ENCODE assay signal across 31 cellular contexts in genomic region chr2:187593697-187594096, GRCh38. TPM values are rescaled to one million over a fixed set of nuclear protein-coding genes. Genes with fewer than 3 reads are reported as not detected.
A peak's percentile ranks its signal among the peaks of the same experiment; 100 is the strongest.
DNase-seq lines count a peak whose midpoint lies in the region; ATAC-seq, FAIRE-seq and TF ChIP-seq lines count a peak whose summit lies in the region.
"Had no signal": no experiment of that assay in that cellular context is flagged by ENCODE, and none has a peak within 500 bp of the region (broad histone marks: within the 10 kb centered on the region; RNA-seq: fewer than 3 reads in every experiment).

No MANE protein-coding gene starts in this region.

- no peaks in the 10 kb centered on the region for H3K4me1 Mint-ChIP-seq in CD8-positive, alpha-beta T cell (ENCODE audit: low read depth)
- H3K4me1 Mint-ChIP-seq: activated naive CD4-positive, alpha-beta T cell treated with anti-CD3 and anti-CD28 coated beads, Interleukin-2, amount 50 U/mL, for 24 hours; IgD-negative memory B cell; neural crest cell; stimulated activated effector memory CD8-positive, alpha-beta T cell treated with anti-CD3 and anti-CD28 coated beads, Interleukin-12 subunit alpha, Interleukin-12 subunit beta, amount 100 ng/mL, for 72 hours; T-cell had no signal

- no peaks in the 10 kb centered on the region; a peak in 1 of 4 replicates for H3K79me2 ChIP-seq in H1 (ENCODE audit: control insufficient read depth in 1 of 2, insufficient read depth in 2 of 2, low read length in 2 of 2)
- H3K79me2 ChIP-seq: parathyroid adenoma had no signal

- H2BK12ac ChIP-seq in H1 (ENCODE audit: low read depth, low read length) (no peak overlapping the region), mesenchymal stem cell (ENCODE audit: low read length in 2 of 2) (no peak overlapping the region)

- POLR2A ChIA-PET in H1 (lab: Charles Lee; ENCODE audit: partially characterized antibody): interaction anchor here (1.4 kb wide), 1 partner anchor 11 kb away, joined by 4 read pairs; no protein-coding TSS in a partner anchor
- POLR2A ChIA-PET in CD8-positive, alpha-beta T cell (lab: Charles Lee): no interaction called here

- H3K27ac ChIP-seq in H1 (ENCODE audit: low read depth, low read length): no peak overlapping the region
- no peak overlapping the region for H3K27ac ChIP-seq in mesenchymal stem cell (ENCODE audit: low read length, poor library complexity, severe bottlenecking)
- H3K27ac ChIP-seq in CD8-positive, alpha-beta T cell (ENCODE audit: low read depth, low read length): no peak overlapping the region
- H3K27ac ChIP-seq: C4-2B, epithelial cell of prostate, parathyroid adenoma, upper lobe of right lung had no signal

- H4K8ac ChIP-seq in H1 (ENCODE audit: extremely low read depth, insufficient read depth, low read length) (no peak overlapping the region), mesenchymal stem cell (ENCODE audit: low read length) (no peak overlapping the region)

- TF ChIP-seq RAD21 in H1 (IDR thresholded peaks at IDR 0.05 in 1 of 2, conservative IDR thresholded peaks at IDR 0.05 in 1 of 2; ENCODE audit: low read depth in 2 of 2, low read length in 2 of 2): no peak

- H3K9me3 Mint-ChIP-seq in CD8-positive, alpha-beta T cell: no peaks in the 10 kb centered on the region
- H3K9me3 Mint-ChIP-seq: activated naive CD4-positive, alpha-beta T cell treated with anti-CD3 and anti-CD28 coated beads, Interleukin-2, amount 50 U/mL, for 24 hours; T-cell had no signal

- H3K4me3 ChIP-seq in H1 (ENCODE audit: extremely low read depth in 1 of 4, insufficient read depth in 2 of 4, low read depth in 3 of 4, low read length in 4 of 4) (no peak overlapping the region), mesenchymal stem cell (ENCODE audit: insufficient read depth in 1 of 2, low read depth in 1 of 2, low read length in 2 of 2) (no peak overlapping the region)
- H3K4me3 ChIP-seq in CD8-positive, alpha-beta T cell (ENCODE audit: low read depth, low read length): no peak overlapping the region
- H3K4me3 ChIP-seq: GM12878, upper lobe of right lung had no signal

- CTCF ChIA-PET in H1 (lab: Charles Lee; ENCODE audit: partially characterized antibody): interaction anchor here (0.8 to 5.5 kb wide), 6 partner anchors 10 to 250 kb away, joined by 3 to 26 read pairs (median 4); no protein-coding TSS in a partner anchor
- CTCF ChIA-PET in CD8-positive, alpha-beta T cell (lab: Charles Lee): no interaction called here

- no peak overlapping the region for H2AFZ ChIP-seq in H1 (ENCODE audit: low read length)
- no peak overlapping the region for H2AFZ ChIP-seq in mesenchymal stem cell (ENCODE audit: low read depth, low read length)
- H2AFZ ChIP-seq: parathyroid adenoma had no signal

- FAIRE-seq in H1 (lab: Jason Lieb, UNC): peak; percentile 79
- FAIRE-seq: GM12878 had no signal

- no peaks in the 10 kb centered on the region for H3K36me3 Mint-ChIP-seq in CD8-positive, alpha-beta T cell
- H3K36me3 Mint-ChIP-seq: activated naive CD4-positive, alpha-beta T cell treated with anti-CD3 and anti-CD28 coated beads, Interleukin-2, amount 50 U/mL, for 24 hours; IgD-negative memory B cell; stimulated activated effector memory CD8-positive, alpha-beta T cell treated with anti-CD3 and anti-CD28 coated beads, Interleukin-12 subunit alpha, Interleukin-12 subunit beta, amount 100 ng/mL, for 72 hours; T-cell had no signal

- H3K23me2 ChIP-seq in H1 (ENCODE audit: low read depth, low read length): no peaks in the 10 kb centered on the region

- no peaks in the 10 kb centered on the region for H3K27me3 Mint-ChIP-seq in CD8-positive, alpha-beta T cell (ENCODE audit: low read depth)
- H3K27me3 Mint-ChIP-seq: activated naive CD4-positive, alpha-beta T cell treated with anti-CD3 and anti-CD28 coated beads, Interleukin-2, amount 50 U/mL, for 24 hours; IgD-negative memory B cell; T-cell had no signal

- no peak for ATAC-seq in CD8-positive, alpha-beta T cell
- ATAC-seq in HG02678 (IDR thresholded peaks at IDR 0.05; ENCODE audit: unreplicated experiment): no peak
- ATAC-seq: GM12878; left cardiac atrium; right cardiac atrium; stimulated activated effector memory CD8-positive, alpha-beta T cell treated with anti-CD3 and anti-CD28 coated beads, Interleukin-12 subunit alpha, Interleukin-12 subunit beta, amount 100 ng/mL, for 72 hours; T-cell; upper lobe of right lung had no signal

- no peak overlapping the region for H3K27ac Mint-ChIP-seq in CD8-positive, alpha-beta T cell
- H3K27ac Mint-ChIP-seq: activated naive CD4-positive, alpha-beta T cell treated with anti-CD3 and anti-CD28 coated beads, Interleukin-2, amount 50 U/mL, for 24 hours; IgD-negative memory B cell; stimulated activated effector memory CD8-positive, alpha-beta T cell treated with anti-CD3 and anti-CD28 coated beads, Interleukin-12 subunit alpha, Interleukin-12 subunit beta, amount 100 ng/mL, for 72 hours; T-cell had no signal

- H3K36me3 ChIP-seq in H1 (ENCODE audit: control insufficient read depth in 2 of 4, insufficient read depth in 4 of 4, low read length in 3 of 4) (no peaks in the 10 kb centered on the region), mesenchymal stem cell (ENCODE audit: control insufficient read depth in 1 of 2, insufficient read depth in 2 of 2, low read depth in 1 of 2, low read length in 2 of 2) (no peaks in the 10 kb centered on the region)
- H3K36me3 ChIP-seq in CD8-positive, alpha-beta T cell (ENCODE audit: insufficient read depth, low read length): no peaks in the 10 kb centered on the region
- H3K36me3 ChIP-seq: upper lobe of right lung had no signal

- no peak overlapping the region for H4K5ac ChIP-seq in H1 (ENCODE audit: insufficient read length, low read depth, low read length)

- H3K18ac ChIP-seq in H1 (ENCODE audit: extremely low read depth, low read length): no peak overlapping the region
- no peak overlapping the region for H3K18ac ChIP-seq in mesenchymal stem cell (ENCODE audit: low read depth in 1 of 2, low read length in 2 of 2)

- H3K9ac ChIP-seq in H1 (replicated peaks in 1 of 4; ENCODE audit: extremely low read depth in 1 of 4, low read depth in 3 of 4, low read length in 3 of 4): no peak overlapping the region
- H3K9ac ChIP-seq in mesenchymal stem cell (ENCODE audit: low read length): no peak overlapping the region
- H3K9ac ChIP-seq: parathyroid adenoma had no signal

- H3K27me3 ChIP-seq in H1 (replicated peaks in 1 of 4; ENCODE audit: control insufficient read depth in 3 of 4, extremely low read depth in 1 of 4, insufficient read depth in 3 of 4, low read length in 3 of 4) (no peaks in the 10 kb centered on the region), mesenchymal stem cell (ENCODE audit: control insufficient read depth in 1 of 2, insufficient read depth in 1 of 2, low read length in 2 of 2) (no peaks in the 10 kb centered on the region)
- no peaks in the 10 kb centered on the region for H3K27me3 ChIP-seq in CD8-positive, alpha-beta T cell (ENCODE audit: insufficient read depth, low read length)
- H3K27me3 ChIP-seq: upper lobe of right lung had no signal

- TF ChIP-seq POLR2A in H1 (IDR thresholded peaks at IDR 0.05; ENCODE audit: control extremely low read depth in 1 of 2, low read depth in 2 of 2, low read length in 2 of 2): no peak

- H3K23ac ChIP-seq in H1 (ENCODE audit: insufficient read length) (no peak overlapping the region), mesenchymal stem cell (ENCODE audit: low read length in 2 of 2) (no peak overlapping the region)

- DNase-seq in EL (peak; percentile 43), M059J (ENCODE audit: low read depth) (peak; percentile 46), H1 (ENCODE audit: low read depth in 1 of 2, low spot score in 2 of 2) (no peak), mesenchymal stem cell (peak; percentile 39), NOMO-1 treated with DMSO at 0.1 percent for 48 hours (lab: John Stamatoyannopoulos, UW; ENCODE audit: unreplicated experiment) (no peak), ecto neural progenitor cell (ENCODE audit: low spot score) (no peak)
- DNase-seq in CD8-positive, alpha-beta T cell: no peak
- DNase-seq: activated CD4-positive, alpha-beta T cell treated with anti-CD3 and anti-CD28 coated beads, Interleukin-2, amount 50 U/mL, for 4 hours; anterior cingulate cortex; Calu3; cerebellar nuclear complex; DND-41; head of caudate nucleus; left cardiac atrium; NCI-H1105 treated with DMSO at 0.1 percent for 48 hours; NCI-H2029; right cardiac atrium; stimulated activated CD4-positive, alpha-beta T cell treated with anti-CD3 and anti-CD28 coated beads, Interleukin-12 subunit alpha, Interleukin-12 subunit beta, amount 100 ng/mL, for 4 hours; stimulated activated CD4-positive, alpha-beta T cell treated with anti-CD3 and anti-CD28 coated beads, Interleukin-4, amount 100 ng/mL, for 24 hours; substantia nigra; T-cell; upper lobe of right lung had no signal

- no peak overlapping the region for H3K4me3 Mint-ChIP-seq in CD8-positive, alpha-beta T cell
- H3K4me3 Mint-ChIP-seq: activated naive CD4-positive, alpha-beta T cell treated with anti-CD3 and anti-CD28 coated beads, Interleukin-2, amount 50 U/mL, for 24 hours; IgD-negative memory B cell; neural crest cell; stimulated activated effector memory CD8-positive, alpha-beta T cell treated with anti-CD3 and anti-CD28 coated beads, Interleukin-12 subunit alpha, Interleukin-12 subunit beta, amount 100 ng/mL, for 72 hours; T-cell had no signal

- 61% methylated on average over 1 of the region's 1 CpG; no CpG with 5 or more reads in 1 of the 2 experiments for WGBS in H1 (ENCODE audit: extremely low coverage in 1 of 2, insufficient coverage in 1 of 2, insufficient read length in 1 of 2, insufficient replicate concordance in 2 of 2, low coverage in 1 of 2, low lambda C conversion rate in 2 of 2, missing lambda C conversion rate in 1 of 2), 2 experiments
- no CpG with 5 or more reads among the region's 1 CpG for WGBS in mesenchymal stem cell

- H3K56ac ChIP-seq in H1 (replicated peaks; ENCODE audit: insufficient read length, low read depth, low read length): no peak overlapping the region

- H2AK5ac ChIP-seq in H1 (ENCODE audit: low read depth, low read length): no peak overlapping the region
- no peak overlapping the region for H2AK5ac ChIP-seq in mesenchymal stem cell (ENCODE audit: low read length, severe bottlenecking)

- H2BK20ac ChIP-seq in H1 (ENCODE audit: low read length): no peak overlapping the region

- no peak overlapping the region for H4K91ac ChIP-seq in H1 (replicated peaks; ENCODE audit: insufficient read length, low read length)
- no peak overlapping the region for H4K91ac ChIP-seq in mesenchymal stem cell (ENCODE audit: low read length)

- H2BK15ac ChIP-seq in H1 (ENCODE audit: low read length) (no peak overlapping the region), mesenchymal stem cell (ENCODE audit: low read depth, poor library complexity, severe bottlenecking) (no peak overlapping the region)

- H3K4me1 ChIP-seq in H1 (replicated peaks in 1 of 4; ENCODE audit: control insufficient read depth in 3 of 4, insufficient read depth in 4 of 4, low read length in 3 of 4): no peaks in the 10 kb centered on the region
- H3K4me1 ChIP-seq in mesenchymal stem cell (ENCODE audit: control insufficient read depth, insufficient read depth, low read depth, low read length): no peaks in the 10 kb centered on the region
- H3K4me1 ChIP-seq in CD8-positive, alpha-beta T cell (ENCODE audit: insufficient read depth, low read length): no peaks in the 10 kb centered on the region
- H3K4me1 ChIP-seq: parathyroid adenoma, upper lobe of right lung had no signal

- no peak overlapping the region for H3K4ac ChIP-seq in H1 (replicated peaks; ENCODE audit: insufficient read length, low read depth, low read length)
- H3K4ac ChIP-seq in mesenchymal stem cell (ENCODE audit: low read depth in 1 of 2, low read length in 2 of 2): no peak overlapping the region

- TF ChIP-seq CTCF in H1 (IDR thresholded peaks at IDR 0.05; ENCODE audit: control extremely low read depth in 1 of 3, insufficient read depth in 1 of 3, low read depth in 1 of 3, low read length in 3 of 3): no peak
- no peak for TF ChIP-seq CTCF in CD8-positive, alpha-beta T cell (IDR thresholded peaks at IDR 0.05)

- intact Hi-C loops in CD8-positive, alpha-beta T cell (cut with DNase I, micrococcal nuclease): no loop called here

- H2BK5ac ChIP-seq in H1 (ENCODE audit: low read depth, low read length) (no peak overlapping the region), mesenchymal stem cell (ENCODE audit: low read depth, low read length, poor library complexity, severe bottlenecking) (no peak overlapping the region)

- no peak for TF ChIP-seq EP300 in H1 (IDR thresholded peaks at IDR 0.05; ENCODE audit: borderline replicate concordance in 1 of 2, low read depth in 2 of 2, low read length in 2 of 2)

- H3K79me1 ChIP-seq in H1 (ENCODE audit: low read depth, low read length): no peaks in the 10 kb centered on the region
- no peaks in the 10 kb centered on the region for H3K79me1 ChIP-seq in mesenchymal stem cell (replicated peaks; ENCODE audit: low read length, poor library complexity, severe bottlenecking)

- no peaks in the 10 kb centered on the region for H4K20me1 ChIP-seq in H1 (replicated peaks in 1 of 2; ENCODE audit: control insufficient read depth in 1 of 2, insufficient read depth in 2 of 2, low read length in 2 of 2)

- H3K9me3 ChIP-seq in H1 (ENCODE audit: insufficient read depth in 2 of 2, low read depth in 1 of 2, low read length in 1 of 2) (no peaks in the 10 kb centered on the region), mesenchymal stem cell (ENCODE audit: control insufficient read depth, low read length) (no peaks in the 10 kb centered on the region)
- no peaks in the 10 kb centered on the region for H3K9me3 ChIP-seq in CD8-positive, alpha-beta T cell (ENCODE audit: low read length)
- H3K9me3 ChIP-seq: upper lobe of right lung had no signal

- no peak overlapping the region for H3K14ac ChIP-seq in H1 (ENCODE audit: insufficient read length)
- H3K14ac ChIP-seq in mesenchymal stem cell (ENCODE audit: low read length in 2 of 2): no peak overlapping the region

- no peak overlapping the region for H2BK120ac ChIP-seq in H1 (replicated peaks; ENCODE audit: low read depth, low read length)
- H2BK120ac ChIP-seq in mesenchymal stem cell (ENCODE audit: low read depth, low read length): no peak overlapping the region

- no peak overlapping the region for H3K4me2 ChIP-seq in H1 (ENCODE audit: insufficient read depth in 1 of 2, low read depth in 2 of 2, low read length in 2 of 2)
- H3K4me2 ChIP-seq in mesenchymal stem cell (ENCODE audit: low read length, poor library complexity, severe bottlenecking): no peak overlapping the region

RNA-seq across cellular contexts. Expression of gene TFPI, which starts 39.5 kb away (rescaled TPM):
- 74.7 and 113 TPM in 2 replicates for total RNA-seq in M059J (2014; rRNA removed; shearing (Covaris generic))
- total RNA-seq in H1 (2021; fragmentation: NEBNext Ultra II Directional; extraction: Animal tissue kit (Norgen Biotek cat#: 25700)): 6.8 and 7.1 TPM in 2 replicates
- polyA plus RNA-seq in H1 (2011; rRNA removed): 0.71 and 2.0 TPM in 2 replicates
- 0.89 TPM for polyA plus RNA-seq in H1 (2011; cell fraction: cytosol; rRNA removed)
- polyA plus RNA-seq in H1 (2011; cell fraction: nucleus; rRNA removed): 1.0 TPM
- 3.1 to 9.6 TPM (median 3.9 TPM) in 4 replicates for polyA plus RNA-seq in H1 (2012, experiment 1 of 2)
- polyA plus RNA-seq in H1 (2012, experiment 2 of 2): 0.25 TPM
- 6.4 TPM for polyA plus RNA-seq in H1 (2013, experiment 1 of 2)
- polyA plus RNA-seq in H1 (2013, experiment 2 of 2): 6.3 TPM
- polyA minus RNA-seq in H1 (2011; rRNA and poly(A)+ RNA removed): 2.4 and 3.7 TPM in 2 replicates
- polyA minus RNA-seq in H1 (2011; cell fraction: cytosol; rRNA and poly(A)+ RNA removed): 3.3 TPM
- 5.6 TPM for polyA minus RNA-seq in H1 (2011; cell fraction: nucleus; rRNA and poly(A)+ RNA removed)
- polyA plus RNA-seq in mesenchymal stem cell (2013, experiment 1 of 2): 486 TPM
- polyA plus RNA-seq in mesenchymal stem cell (2013, experiment 2 of 2): 510 TPM
- total RNA-seq in CD8-positive, alpha-beta T cell: not detected

Comparison
In these comparisons a context has a peak if more than half of its experiments do, and no peak if none do; other contexts are left out.
1. DNase-seq: peak in EL (single experiment), M059J (single experiment) and mesenchymal stem cell (single experiment); none in H1 (0 of 2), NOMO-1 treated with DMSO at 0.1 percent for 48 hours (single experiment), CD8-positive, alpha-beta T cell (0 of 7) and ecto neural progenitor cell (single experiment).